8 cellular contexts compared by ENCODE assay signal in genomic region chr7:92833766-92834605, GRCh38. TPM values are rescaled to one million over a fixed set of nuclear protein-coding genes. Genes with fewer than 3 reads are reported as not detected.
DNase-seq lines count a peak whose midpoint lies in the region; ATAC-seq, FAIRE-seq and TF ChIP-seq lines count a peak whose summit lies in the region.

No MANE protein-coding gene starts in this region.

- H3K27ac Mint-ChIP-seq in Calu3 (ENCODE audit: unreplicated experiment): peak overlapping the region; percentile 90

- H3K36me3 ChIP-seq in RWPE2 (ENCODE audit: low read depth) (peaks cover 39% of the 10 kb centered on the region), neutrophil (no peaks in the 10 kb centered on the region), thyroid gland (no peaks in the 10 kb centered on the region)

- no peak for FAIRE-seq in frontal cortex (lab: Jason Lieb, UNC)

- H3K27me3 ChIP-seq in RWPE2 (ENCODE audit: insufficient read depth, poor library complexity, severe bottlenecking) (no peaks in the 10 kb centered on the region), neutrophil (peaks cover 19% of the 10 kb centered on the region), thyroid gland (no peaks in the 10 kb centered on the region)

- H3K4me3 ChIP-seq in RWPE2 (ENCODE audit: severe bottlenecking): peak overlapping the region; percentile 85
- peak overlapping the region; percentile 90 to 98 for H3K4me3 ChIP-seq in neutrophil (ENCODE audit: low read depth in 1 of 2, low read length in 1 of 2)
- peak overlapping the region; percentile 62 to 98 (median 91) for H3K4me3 ChIP-seq in thyroid gland (replicated peaks in 1 of 3)

- peak overlapping the region; percentile 90 for H3K27ac ChIP-seq in RWPE2 (ENCODE audit: poor library complexity, severe bottlenecking)
- H3K27ac ChIP-seq in neutrophil: peak overlapping the region; percentile 72
- H3K27ac ChIP-seq in thyroid gland: peak overlapping the region; percentile 75 to 94 (median 85)

- TF ChIP-seq CTCF in Calu3 (IDR thresholded peaks at IDR 0.05; ENCODE audit: unreplicated experiment): no peak
- TF ChIP-seq CTCF in RWPE2 (IDR thresholded peaks at IDR 0.05; ENCODE audit: poor library complexity, severe bottlenecking): no peak
- no peak for TF ChIP-seq CTCF in neutrophil (IDR thresholded peaks at IDR 0.05)
- TF ChIP-seq CTCF in thyroid gland (IDR thresholded peaks at IDR 0.05): peak in 2 of 6 experiments; percentile 8 to 17

- no peaks in the 10 kb centered on the region for H3K4me1 Mint-ChIP-seq in Calu3 (ENCODE audit: low read depth, unreplicated experiment)

- CTCF ChIA-PET in Calu3 (lab: Charles Lee): interaction anchor here (0.7 to 2.1 kb wide), 2 partner anchors 188 to 213 kb away, joined by 4 to 11 read pairs; no protein-coding TSS in a partner anchor

- peak overlapping the region; percentile 79 for H3K4me3 Mint-ChIP-seq in Calu3 (ENCODE audit: low read depth, unreplicated experiment)

- H3K4me1 ChIP-seq in RWPE2 (ENCODE audit: insufficient read depth, poor library complexity, severe bottlenecking) (peaks cover 42% of the 10 kb centered on the region), neutrophil (ENCODE audit: control insufficient read depth in 1 of 2, insufficient read depth in 1 of 2, low read depth in 1 of 2, low read length in 1 of 2) (peaks cover 34 to 37% of the 10 kb centered on the region in 2 experiments), thyroid gland (peaks cover 6 to 13% of the 10 kb centered on the region in 2 donors)

- 0 to 1% methylated on average over 41 to 48 of the region's 59 CpGs for WGBS in thyroid gland, 2 donors

- TF ChIP-seq POLR2A in thyroid gland (IDR thresholded peaks at IDR 0.05): peak in 1 of 2 donors; percentile 70

- peaks cover 71% of the 10 kb centered on the region for H3K36me3 Mint-ChIP-seq in Calu3 (ENCODE audit: insufficient read depth, unreplicated experiment)

- H3K9me3 Mint-ChIP-seq in Calu3 (ENCODE audit: low read depth, unreplicated experiment): no peaks in the 10 kb centered on the region

- H3K27me3 Mint-ChIP-seq in Calu3 (ENCODE audit: unreplicated experiment): no peaks in the 10 kb centered on the region

- H3K9me3 ChIP-seq in RWPE2 (ENCODE audit: severe bottlenecking): no peaks in the 10 kb centered on the region
- H3K9me3 ChIP-seq in neutrophil: no peaks in the 10 kb centered on the region
- no peaks in the 10 kb centered on the region for H3K9me3 ChIP-seq in thyroid gland

- ATAC-seq in GM19351 (IDR thresholded peaks at IDR 0.05; ENCODE audit: unreplicated experiment) (peak; percentile 40), HG03469 (IDR thresholded peaks at IDR 0.05; ENCODE audit: unreplicated experiment) (peak; percentile 29), RWPE2 (ENCODE audit: low read depth) (peak; percentile 49)

- DNase-seq in Calu3 (peak; percentile 88), RWPE2 (ENCODE audit: low spot score) (peak; percentile 81), frontal cortex (ENCODE audit: low spot score in 2 of 2) (peak; percentile 50 to 79), thyroid gland (peak; percentile 76 to 82)
- peak; percentile 21 to 55 (median 48) for DNase-seq in activated naive CD4-positive, alpha-beta T cell (lab: John Stamatoyannopoulos, UW)

- intact Hi-C loops in Calu3 (cut with micrococcal nuclease; ENCODE audit: unreplicated experiment): loop anchor here (2.0 to 10.0 kb wide), 4 partner anchors 135 to 309 kb away; partner anchors contain the start of genes PEX1 and RBM48
- intact Hi-C loops in thyroid gland (cut with DNase I): loop anchor here (5.0 kb wide), 1 partner anchor 212 kb away; no protein-coding TSS in a partner anchor

- BruUV-seq in Calu3 (replicated peaks; lab: Mats Ljungman, UMichigan): no TSS peak

RNA-seq across cellular contexts. Expression of gene CDK6, which starts 2.4 kb away (rescaled TPM):
- total RNA-seq in Calu3 (2022) (67.7 and 87.9 TPM in 2 replicates), frontal cortex (10.2 TPM), thyroid gland (10 to 100 TPM; 11.2 to 18.5 (median 13.2) TPM)

Comparison
In these comparisons a context has a peak if more than half of its experiments do, and no peak if none do; other contexts are left out.
1. Peak in every context shown above with its lines: DNase-seq, ATAC-seq, H3K4me3 ChIP-seq and H3K27ac ChIP-seq.